In the genomic region with DNA sequence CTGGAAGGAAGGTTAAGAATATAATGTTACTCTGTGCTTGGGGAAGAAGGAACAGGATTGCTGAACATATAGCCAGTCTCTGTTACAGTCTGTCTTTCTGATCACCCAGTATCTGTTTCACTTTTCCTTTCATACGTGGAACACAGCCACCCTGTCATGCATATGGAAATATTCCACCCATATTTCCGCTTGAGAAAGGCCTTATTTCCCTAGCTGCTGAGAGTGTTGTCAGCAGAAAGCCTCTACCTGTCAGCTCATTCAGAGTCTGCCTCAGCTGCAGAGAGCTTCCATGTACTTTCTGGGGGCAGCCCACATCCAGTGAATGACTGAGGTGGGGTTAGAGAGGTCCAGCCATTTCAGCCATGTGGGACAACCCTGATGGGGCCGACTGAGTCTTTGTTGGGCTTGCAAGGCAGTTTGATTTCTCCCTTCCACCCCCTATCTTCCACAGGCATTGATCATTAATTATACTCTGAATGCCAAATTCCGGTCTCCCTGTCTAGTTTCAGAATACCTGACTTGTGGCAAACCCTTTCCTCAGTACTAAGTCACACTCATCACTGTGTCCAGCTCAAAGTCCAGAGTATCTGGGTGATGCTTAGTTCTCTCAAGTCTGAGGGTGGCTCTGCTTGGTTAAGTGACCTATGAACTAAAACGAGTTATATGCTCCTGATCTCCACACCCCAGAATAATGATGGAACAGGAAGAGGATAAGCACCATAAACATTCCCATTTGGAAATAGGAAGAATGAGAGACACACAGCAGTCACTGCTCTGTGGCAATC, we compare ENCODE assay signal across 13 cellular contexts. TPM values are rescaled to one million over a fixed set of nuclear protein-coding genes. Genes with fewer than 3 reads are reported as not detected.
DNase-seq lines count a peak whose midpoint lies in the region; ATAC-seq, FAIRE-seq and TF ChIP-seq lines count a peak whose summit lies in the region.
"Had no signal": no experiment of that assay in that cellular context is flagged by ENCODE, and none has a peak within 500 bp of the region (broad histone marks: within the 10 kb centered on the region; RNA-seq: fewer than 3 reads in every experiment).

No MANE protein-coding gene starts in this region.

- peak in 1 of 2 donors; percentile 37 for DNase-seq in memory B cell (ENCODE audit: low spot score in 2 of 2)
- DNase-seq in NCI-H1092 (lab: John Stamatoyannopoulos, UW), result no peak
- no peak for DNase-seq in stimulated activated CD4-positive, alpha-beta T cell treated with anti-CD3 and anti-CD28 coated beads, Interleukin-12 subunit alpha, Interleukin-12 subunit beta, amount 100 ng/mL, for 4 hours
- no peak for DNase-seq in mesothelial cell of epicardium (ENCODE audit: low spot score in 2 of 2, unreplicated experiment in 2 of 2)
- DNase-seq in frontal cortex (ENCODE audit: low spot score in 2 of 2), result no peak
- DNase-seq: body of pancreas, right cardiac atrium, tibial artery had no signal

- no peak for TF ChIP-seq CTCF in mesothelial cell of epicardium (IDR thresholded peaks at IDR 0.05; ENCODE audit: unreplicated experiment)

- FAIRE-seq in frontal cortex (lab: Jason Lieb, UNC), result no peak

- H3K36me3 Mint-ChIP-seq in memory B cell (no peaks in the 10 kb centered on the region), mesothelial cell of epicardium (no peaks in the 10 kb centered on the region)

- ATAC-seq in GM21447 (IDR thresholded peaks at IDR 0.05; ENCODE audit: unreplicated experiment) (peak; percentile 92), HG03520 (IDR thresholded peaks at IDR 0.05; ENCODE audit: unreplicated experiment) (peak; percentile 93), memory B cell (ENCODE audit: low read depth) (peak; percentile 99)
- ATAC-seq: body of pancreas, GM23338, right cardiac atrium had no signal

- H3K4me3 Mint-ChIP-seq in memory B cell (peak overlapping the region; percentile 57), mesothelial cell of epicardium (no peak overlapping the region)
- H3K4me3 Mint-ChIP-seq: GM23338 had no signal

- no peaks in the 10 kb centered on the region for H3K27me3 Mint-ChIP-seq in memory B cell
- H3K27me3 Mint-ChIP-seq in mesothelial cell of epicardium (ENCODE audit: low read depth), result peaks cover 2% of the 10 kb centered on the region

- H3K27ac Mint-ChIP-seq in memory B cell (peak overlapping the region; percentile 89), mesothelial cell of epicardium (no peak overlapping the region)
- H3K27ac Mint-ChIP-seq: GM23338 had no signal

- peaks cover 24% of the 10 kb centered on the region for H3K4me1 Mint-ChIP-seq in memory B cell
- H3K4me1 Mint-ChIP-seq in mesothelial cell of epicardium, result no peaks in the 10 kb centered on the region

- H3K9me3 Mint-ChIP-seq in memory B cell (no peaks in the 10 kb centered on the region), mesothelial cell of epicardium (peaks cover 41% of the 10 kb centered on the region)
- H3K9me3 Mint-ChIP-seq: GM23338 had no signal

- peak; percentile 31 for TF ChIP-seq POLR2A in GM18526 (IDR thresholded peaks at IDR 0.05; ENCODE audit: extremely low read depth, insufficient read length)

RNA-seq across cellular contexts. Expression of a gene that starts 6.6 kb away (rescaled TPM):
- total RNA-seq in mesothelial cell of epicardium (not detected in 3 replicates), frontal cortex (not detected)
- total RNA-seq: body of pancreas, GM23338, right cardiac atrium, RPMI7951 had no signal

RNA-seq across cellular contexts. Expression of a gene that starts 22.5 kb away (rescaled TPM):
- 9.2 to 10.4 TPM (median 10.4 TPM) in 3 replicates for total RNA-seq in mesothelial cell of epicardium
- 20.0 TPM for total RNA-seq in frontal cortex

RNA-seq across cellular contexts. Expression of a gene that starts 58.3 kb away (rescaled TPM):
- total RNA-seq in mesothelial cell of epicardium (14.7 to 16.0 TPM (median 15.6 TPM) in 3 replicates), frontal cortex (2.4 TPM)
